8 cellular contexts compared by ENCODE assay signal in the genomic region with DNA sequence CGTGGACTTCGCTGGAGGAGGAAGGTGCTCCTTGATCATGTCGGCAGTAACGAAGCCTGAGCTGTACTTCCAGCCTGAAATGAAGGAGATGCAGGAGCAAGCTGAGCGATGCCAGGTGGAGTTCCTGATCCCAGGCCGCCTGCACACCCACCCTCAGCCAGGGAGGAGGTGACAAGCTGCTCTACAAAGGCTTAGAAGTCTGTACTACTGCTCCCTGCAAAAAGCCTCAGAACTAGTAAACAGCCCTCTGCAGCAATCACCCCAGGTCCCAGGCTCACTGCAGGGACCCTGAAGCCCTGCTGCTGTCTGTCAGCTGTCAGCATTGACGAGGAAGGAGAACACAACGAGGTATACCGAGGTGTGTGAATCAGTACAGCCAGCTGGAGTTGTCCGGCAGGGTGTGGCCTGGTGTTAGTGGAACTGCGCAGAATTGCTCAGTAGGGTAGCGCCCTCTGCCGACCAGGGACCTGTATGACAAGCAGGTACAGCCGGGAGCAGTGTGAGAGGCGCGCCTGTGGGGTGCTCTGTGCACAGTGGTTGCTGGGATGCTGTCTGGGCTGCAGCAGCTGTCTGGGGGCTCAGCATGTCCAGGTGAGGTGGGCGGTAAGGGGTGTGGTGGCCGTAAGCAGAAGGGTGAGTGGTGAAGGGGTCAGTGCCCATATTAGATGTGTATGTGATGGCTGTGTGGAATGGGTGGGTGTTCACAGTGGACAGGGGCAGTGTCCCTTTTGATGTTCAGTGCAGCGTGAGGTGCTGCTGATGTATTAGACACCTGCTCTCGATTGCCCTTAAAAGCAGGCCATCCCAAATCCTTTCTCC. TPM values are rescaled to one million over a fixed set of nuclear protein-coding genes. Genes with fewer than 3 reads are reported as not detected.
DNase-seq lines count a peak whose midpoint lies in the region; ATAC-seq, FAIRE-seq and TF ChIP-seq lines count a peak whose summit lies in the region.

No MANE protein-coding gene starts in this region.

- no peak overlapping the region for H3K27ac ChIP-seq in RWPE1
- no peak overlapping the region for H3K27ac ChIP-seq in vagina

- peaks cover 0 to 7% of the 10 kb centered on the region in 2 donors for H3K36me3 ChIP-seq in vagina

- peak overlapping the region; percentile 90 for H3K27ac Mint-ChIP-seq in progenitor cell of endocrine pancreas

- H3K9me3 Mint-ChIP-seq in progenitor cell of endocrine pancreas (ENCODE audit: low read depth) = no peaks in the 10 kb centered on the region

- CTCF ChIA-PET in RWPE1 (lab: Yijun Ruan, JAX) = interaction anchor here (0.6 to 4.0 kb wide), 19 partner anchors 8 to 1079 kb away, joined by 3 to 43 read pairs (median 3); a partner anchor contains a TSS

- H3K4me3 ChIP-seq in vagina = no peak overlapping the region

- peak; percentile 85 for TF ChIP-seq CTCF in RWPE1 (conservative IDR thresholded peaks at IDR 0.05; ENCODE audit: low read depth)
- peak; percentile 88 for TF ChIP-seq CTCF in progenitor cell of endocrine pancreas (IDR thresholded peaks at IDR 0.05; ENCODE audit: unreplicated experiment)
- peak; percentile 57 to 83 (median 64) for TF ChIP-seq CTCF in vagina (IDR thresholded peaks at IDR 0.05)

- no peaks in the 10 kb centered on the region for H3K9me3 ChIP-seq in vagina

- peak; percentile 72 for DNase-seq in ELR (ENCODE audit: low read depth)
- DNase-seq in HTR-8/SVneo (ENCODE audit: insufficient read length, low spot score) = peak; percentile 84
- DNase-seq in RWPE1 (ENCODE audit: low spot score) = peak; percentile 88
- DNase-seq in activated effector memory CD4-positive, alpha-beta T cell treated with anti-CD3 and anti-CD28 coated beads, Interleukin-2, amount 50 U/mL, for 16 hours = peak; percentile 91
- DNase-seq in glomerular visceral epithelial cell (ENCODE audit: extremely low spot score) = peak; percentile 56
- peak; percentile 81 for DNase-seq in progenitor cell of endocrine pancreas (ENCODE audit: low spot score, unreplicated experiment)
- DNase-seq in vagina (ENCODE audit: extremely low spot score in 2 of 2) = no peak

- no peaks in the 10 kb centered on the region for H3K27me3 ChIP-seq in vagina

- POLR2A ChIA-PET in RWPE1 (lab: Yijun Ruan, JAX; ENCODE audit: low non-redundant PET) = no interaction called here

- H3K36me3 Mint-ChIP-seq in progenitor cell of endocrine pancreas (ENCODE audit: insufficient read depth) = peaks cover 35% of the 10 kb centered on the region

- no peak for TF ChIP-seq POLR2A in vagina (IDR thresholded peaks at IDR 0.05)

- no peaks in the 10 kb centered on the region for H3K4me1 ChIP-seq in vagina

- H3K4me3 Mint-ChIP-seq in progenitor cell of endocrine pancreas (ENCODE audit: low read depth) = no peak overlapping the region

- ATAC-seq in GM21528 (IDR thresholded peaks at IDR 0.05; ENCODE audit: low FRiP score, unreplicated experiment) = peak; percentile 98

- H3K4me1 Mint-ChIP-seq in progenitor cell of endocrine pancreas (ENCODE audit: low read depth) = peaks cover 8% of the 10 kb centered on the region

- no peaks in the 10 kb centered on the region for H3K27me3 Mint-ChIP-seq in progenitor cell of endocrine pancreas

- intact Hi-C loops in vagina (cut with DNase I) = loop anchor here (5.0 kb wide), 1 partner anchor 93 kb away; no protein-coding TSS in a partner anchor

- FAIRE-seq in HTR-8/SVneo (lab: Jason Lieb, UNC) = peak; percentile 90

RNA-seq across cellular contexts. Expression of a gene that starts 7.6 kb away (rescaled TPM):
- 9.1 and 9.7 TPM in 2 replicates for total RNA-seq in progenitor cell of endocrine pancreas
- total RNA-seq in vagina = 17.7 TPM

RNA-seq across cellular contexts. Expression of a gene that starts 40.6 kb away (rescaled TPM):
- total RNA-seq in progenitor cell of endocrine pancreas (0.33 TPM in 1 of 2 replicates, not detected in the other), vagina (not detected)

Comparison
In these comparisons a context has a peak if more than half of its experiments do, and no peak if none do; other contexts are left out.
1. DNase-seq: peak in ELR (single experiment), HTR-8/SVneo (single experiment), RWPE1 (single experiment), activated effector memory CD4-positive, alpha-beta T cell treated with anti-CD3 and anti-CD28 coated beads, Interleukin-2, amount 50 U/mL, for 16 hours (single experiment), glomerular visceral epithelial cell (single experiment) and progenitor cell of endocrine pancreas (single experiment); none in vagina (0 of 2).
2. Peak in every context shown above with its lines, with median percentiles within 50 percentile points of each other: CTCF ChIP-seq.